ENCODE assay signal across 8 cellular contexts in the genomic region with DNA sequence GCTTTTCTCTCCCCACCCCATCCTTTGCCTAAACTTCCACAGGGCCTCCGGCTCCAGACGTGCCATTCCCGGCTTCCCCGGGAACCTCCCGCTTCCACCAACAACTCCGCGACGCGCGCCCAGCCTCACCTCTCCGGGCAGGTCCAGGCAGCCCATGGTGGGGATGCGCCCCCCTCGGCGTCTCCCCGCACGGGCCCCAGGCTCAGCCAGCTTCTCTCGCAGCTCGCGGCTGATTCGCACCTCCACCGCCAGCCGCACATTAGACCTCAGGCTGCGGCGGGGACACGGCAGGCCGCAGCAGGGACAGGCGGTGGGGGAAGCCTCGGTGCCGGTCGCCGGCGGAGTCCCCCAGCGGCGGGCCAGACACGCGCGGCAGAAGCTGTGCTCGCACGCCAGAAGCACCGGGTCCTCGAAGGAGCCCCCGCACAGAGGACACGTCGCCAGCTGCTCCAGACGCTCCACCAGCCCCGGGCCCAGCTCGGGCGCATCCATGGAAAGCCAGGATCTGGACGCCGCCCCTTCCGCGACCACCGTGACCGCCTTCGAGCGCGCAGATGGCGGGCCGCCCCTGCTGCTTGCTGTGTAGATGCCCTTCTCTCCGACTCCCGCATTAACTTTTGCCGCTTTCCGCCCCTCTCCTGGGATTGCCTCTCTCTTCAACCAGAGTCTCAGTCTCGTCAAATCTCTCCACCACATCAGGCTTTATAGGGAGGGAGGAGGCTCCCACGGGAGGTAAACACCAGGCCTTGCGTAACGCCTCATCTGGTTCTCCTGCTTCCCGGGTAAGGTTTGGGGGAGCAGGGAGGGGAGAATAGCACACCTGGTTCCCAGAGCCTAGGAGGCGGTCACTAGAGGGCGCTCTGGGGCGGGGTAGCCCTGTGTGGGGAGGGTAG. TPM values are rescaled to one million over a fixed set of nuclear protein-coding genes. Genes with fewer than 3 reads are reported as not detected.
DNase-seq lines count a peak whose midpoint lies in the region; ATAC-seq and TF ChIP-seq lines count a peak whose summit lies in the region.

A gene with protein sequence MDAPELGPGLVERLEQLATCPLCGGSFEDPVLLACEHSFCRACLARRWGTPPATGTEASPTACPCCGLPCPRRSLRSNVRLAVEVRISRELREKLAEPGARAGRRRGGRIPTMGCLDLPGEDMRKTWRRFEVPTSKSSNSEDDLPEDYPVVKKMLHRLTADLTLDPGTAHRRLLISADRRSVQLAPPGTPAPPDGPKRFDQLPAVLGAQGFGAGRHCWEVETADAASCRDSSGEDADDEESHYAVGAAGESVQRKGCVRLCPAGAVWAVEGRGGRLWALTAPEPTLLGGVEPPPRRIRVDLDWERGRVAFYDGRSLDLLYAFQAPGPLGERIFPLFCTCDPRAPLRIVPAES (minus strand): TSS at position 676 of the 893 bp plus-strand sequence. CDS start 184 bp downstream, at position 492.

- H3K27ac Mint-ChIP-seq in activated T-helper 2 cell treated with anti-CD3 and anti-CD28 coated beads, Interferon-gamma antibody, Interleukin-2, Interleukin-4, amounts not matched to agents 10 μg/mL and 5 μg/mL and 100 μg/mL, durations not matched to agents 14 hours and 24 hours and 36 hours = no peak within 1 kb of the TSS
- peak within 1 kb of the TSS; percentile 47 for H3K27ac Mint-ChIP-seq in stimulated activated naive B cell treated with anti-CD40 and anti-IgM and Interleukin-4, amounts not matched to agents 10 μg/mL and 1 μg/mL and 100 μg/mL, for 72 hours

- H3K9me3 Mint-ChIP-seq in activated T-helper 2 cell treated with anti-CD3 and anti-CD28 coated beads, Interferon-gamma antibody, Interleukin-2, Interleukin-4, amounts not matched to agents 10 μg/mL and 5 μg/mL and 100 μg/mL, durations not matched to agents 14 hours and 24 hours and 36 hours = no peaks in the 10 kb centered on the region
- H3K9me3 Mint-ChIP-seq in stimulated activated naive B cell treated with anti-CD40 and anti-IgM and Interleukin-4, amounts not matched to agents 10 μg/mL and 1 μg/mL and 100 μg/mL, for 72 hours = peaks cover 0 to 2% of the 10 kb centered on the region in 2 donors

- H3K27ac ChIP-seq in cardiac muscle cell (no peak within 1 kb of the TSS), right atrium auricular region (no peak within 1 kb of the TSS)

- H3K36me3 Mint-ChIP-seq in activated T-helper 2 cell treated with anti-CD3 and anti-CD28 coated beads, Interferon-gamma antibody, Interleukin-2, Interleukin-4, amounts not matched to agents 10 μg/mL and 5 μg/mL and 100 μg/mL, durations not matched to agents 14 hours and 24 hours and 36 hours (ENCODE audit: low read depth) = peaks cover 11% of the 10 kb centered on the region
- peaks cover 24 to 28% of the 10 kb centered on the region in 2 donors for H3K36me3 Mint-ChIP-seq in stimulated activated naive B cell treated with anti-CD40 and anti-IgM and Interleukin-4, amounts not matched to agents 10 μg/mL and 1 μg/mL and 100 μg/mL, for 72 hours

- intact Hi-C loops in activated T-helper 2 cell treated with anti-CD3 and anti-CD28 coated beads, Interferon-gamma antibody, Interleukin-2, Interleukin-4, amounts not matched to agents 10 μg/mL and 5 μg/mL and 100 μg/mL, durations not matched to agents 14 hours and 24 hours and 36 hours (cut with micrococcal nuclease) = no loop called here

- in situ Hi-C loops in G401 (cut with HindIII; ENCODE audit: low sequenced_read_pairs) = no loop called here

- no peaks in the 10 kb centered on the region for H3K9me3 ChIP-seq in cardiac muscle cell (ENCODE audit: low read depth)
- no peaks in the 10 kb centered on the region for H3K9me3 ChIP-seq in right atrium auricular region

- peaks cover 79% of the 10 kb centered on the region for H3K27me3 Mint-ChIP-seq in activated T-helper 2 cell treated with anti-CD3 and anti-CD28 coated beads, Interferon-gamma antibody, Interleukin-2, Interleukin-4, amounts not matched to agents 10 μg/mL and 5 μg/mL and 100 μg/mL, durations not matched to agents 14 hours and 24 hours and 36 hours (ENCODE audit: low read depth)
- peaks cover 87 to 93% of the 10 kb centered on the region in 2 donors for H3K27me3 Mint-ChIP-seq in stimulated activated naive B cell treated with anti-CD40 and anti-IgM and Interleukin-4, amounts not matched to agents 10 μg/mL and 1 μg/mL and 100 μg/mL, for 72 hours

- peak; percentile 19 to 47 for ATAC-seq in stimulated activated naive B cell treated with anti-CD40 and anti-IgM and Interleukin-4, amounts not matched to agents 10 μg/mL and 1 μg/mL and 100 μg/mL, for 72 hours (replicated peaks)
- ATAC-seq in GM18511 (IDR thresholded peaks at IDR 0.05; ENCODE audit: unreplicated experiment) (no peak), GM21786 (IDR thresholded peaks at IDR 0.05; ENCODE audit: unreplicated experiment) (no peak)

- peaks cover 30% of the 10 kb centered on the region for H3K4me1 Mint-ChIP-seq in activated T-helper 2 cell treated with anti-CD3 and anti-CD28 coated beads, Interferon-gamma antibody, Interleukin-2, Interleukin-4, amounts not matched to agents 10 μg/mL and 5 μg/mL and 100 μg/mL, durations not matched to agents 14 hours and 24 hours and 36 hours (ENCODE audit: low read depth)
- peaks cover 24 to 37% of the 10 kb centered on the region in 2 donors for H3K4me1 Mint-ChIP-seq in stimulated activated naive B cell treated with anti-CD40 and anti-IgM and Interleukin-4, amounts not matched to agents 10 μg/mL and 1 μg/mL and 100 μg/mL, for 72 hours

- peak in 1 of 2 donors; percentile 16 for DNase-seq in cardiac muscle cell (ENCODE audit: low read depth in 1 of 2, low spot score in 1 of 2)
- DNase-seq in right atrium auricular region (ENCODE audit: low spot score) = no peak
- DNase-seq in activated T-helper 2 cell treated with anti-CD3 and anti-CD28 coated beads, Interferon-gamma antibody, Interleukin-2, Interleukin-4, amounts not matched to agents 10 μg/mL and 5 μg/mL and 100 μg/mL, durations not matched to agents 14 hours and 24 hours and 36 hours (ENCODE audit: low spot score) = no peak
- no peak for DNase-seq in stimulated activated naive B cell treated with anti-CD40 and anti-IgM and Interleukin-4, amounts not matched to agents 10 μg/mL and 1 μg/mL and 100 μg/mL, for 72 hours
- DNase-seq in G401 (ENCODE audit: low spot score) = no peak

- H3K27me3 ChIP-seq in cardiac muscle cell (peaks cover 99% of the 10 kb centered on the region), right atrium auricular region (peaks cover 18 to 19% of the 10 kb centered on the region in 2 donors)

- TF ChIP-seq CTCF in cardiac muscle cell (IDR thresholded peaks at IDR 0.05; ENCODE audit: low read depth, low read length) (peak; percentile 48), right atrium auricular region (IDR thresholded peaks at IDR 0.05) (peak in 1 of 2 donors; percentile 35)

- H3K4me1 ChIP-seq in cardiac muscle cell (ENCODE audit: low read depth) (no peaks in the 10 kb centered on the region), right atrium auricular region (peaks cover 0 to 25% of the 10 kb centered on the region in 2 donors)

- H3K4me3 Mint-ChIP-seq in activated T-helper 2 cell treated with anti-CD3 and anti-CD28 coated beads, Interferon-gamma antibody, Interleukin-2, Interleukin-4, amounts not matched to agents 10 μg/mL and 5 μg/mL and 100 μg/mL, durations not matched to agents 14 hours and 24 hours and 36 hours (ENCODE audit: low read depth) = peak within 1 kb of the TSS; percentile 30
- H3K4me3 Mint-ChIP-seq in stimulated activated naive B cell treated with anti-CD40 and anti-IgM and Interleukin-4, amounts not matched to agents 10 μg/mL and 1 μg/mL and 100 μg/mL, for 72 hours = peak within 1 kb of the TSS; percentile 66 to 80

- H3K36me3 ChIP-seq in cardiac muscle cell (no peaks in the 10 kb centered on the region), right atrium auricular region (no peaks in the 10 kb centered on the region)

- peak within 1 kb of the TSS; percentile 4 for H3K4me3 ChIP-seq in cardiac muscle cell
- H3K4me3 ChIP-seq in right atrium auricular region = peak within 1 kb of the TSS in 1 of 2 donors; percentile 38
- peak within 1 kb of the TSS; percentile 52 for H3K4me3 ChIP-seq in iPS-11a (ENCODE audit: low read depth, low read length)

RNA-seq across cellular contexts. Expression of the gene that starts here (rescaled TPM):
- not detected in 2 replicates for total RNA-seq in cardiac muscle cell
- polyA plus RNA-seq in cardiac muscle cell = 0.46 and 0.90 TPM in 2 replicates
- 1 to 10 TPM in 1 of 2 donors, under 1 TPM in 1; 0.26 to 1.1 TPM for total RNA-seq in right atrium auricular region
- total RNA-seq in activated T-helper 2 cell treated with anti-CD3 and anti-CD28 coated beads, Interferon-gamma antibody, Interleukin-2, Interleukin-4, amounts not matched to agents 10 μg/mL and 5 μg/mL and 100 μg/mL, durations not matched to agents 14 hours and 24 hours and 36 hours = not detected in 2 replicates
- total RNA-seq in G401 (2014; rRNA removed; shearing (Covaris generic)) = not detected in 2 replicates

Comparison
In these comparisons a context has a peak if more than half of its experiments do, and no peak if none do; other contexts are left out.
1. ATAC-seq: peak in stimulated activated naive B cell treated with anti-CD40 and anti-IgM and Interleukin-4, amounts not matched to agents 10 μg/mL and 1 μg/mL and 100 μg/mL, for 72 hours (2 of 2); none in GM18511 (single experiment) and GM21786 (single experiment).